Comparison of ENCODE assay signal across 10 cellular contexts in genomic region chr4:123299212-123299651, GRCh38.
DNase-seq lines count a peak whose midpoint lies in the region; TF ChIP-seq lines count a peak whose summit lies in the region.
"Had no signal": no experiment of that assay in that cellular context is flagged by ENCODE, and none has a peak within 500 bp of the region (broad histone marks: within the 10 kb centered on the region; RNA-seq: fewer than 3 reads in every experiment).

No MANE protein-coding gene starts in this region.

- DNase-seq in A673 (ENCODE audit: low spot score) (peak; percentile 65), breast epithelium (ENCODE audit: low spot score in 2 of 2) (no peak), iris pigment epithelial cell (ENCODE audit: low read depth) (peak; percentile 93), NCI-H2107 treated with DMSO at 0.1 percent for 48 hours (lab: John Stamatoyannopoulos, UW; ENCODE audit: unreplicated experiment) (no peak), DMS153 (lab: John Stamatoyannopoulos, UW) (no peak), NAMALWA (ENCODE audit: low spot score) (no peak), SHP77 treated with DMSO at 0.1 percent for 48 hours (lab: John Stamatoyannopoulos, UW) (no peak)
- DNase-seq: cortex of kidney, NCI-H2171 had no signal

- CTCF ChIA-PET in A673 (lab: Charles Lee), result no interaction called here

- no TSS peak for BruUV-seq in A673 (replicated peaks; lab: Mats Ljungman, UMichigan)

- TF ChIP-seq CTCF in A673 (conservative IDR thresholded peaks at IDR 0.05; ENCODE audit: low read depth, low read length), result no peak
- TF ChIP-seq CTCF in breast epithelium (IDR thresholded peaks at IDR 0.05), result no peak

- no peak overlapping the region for H3K27ac ChIP-seq in A673 (ENCODE audit: low read depth, low read length, poor library complexity, severe bottlenecking)
- peak overlapping the region; percentile 15 for H3K27ac ChIP-seq in KOPT-K1 (ENCODE audit: low read depth, low read length, poor library complexity, severe bottlenecking)
- H3K27ac ChIP-seq in breast epithelium, result peak overlapping the region; percentile 22 to 81

- no peak for TF ChIP-seq POLR2A in breast epithelium (IDR thresholded peaks at IDR 0.05)

- intact Hi-C loops in A673 (cut with micrococcal nuclease; ENCODE audit: unreplicated experiment) (no loop called here), breast epithelium (cut with DNase I; ENCODE audit: low total_unique reads) (no loop called here)

- POLR2A ChIA-PET in A673 (lab: Charles Lee; ENCODE audit: low non-redundant PET), result no interaction called here

- no peaks in the 10 kb centered on the region for H3K9me3 ChIP-seq in A673 (ENCODE audit: low read depth, low read length, poor library complexity, severe bottlenecking)
- no peaks in the 10 kb centered on the region for H3K9me3 ChIP-seq in KOPT-K1 (ENCODE audit: insufficient read depth, low read length, poor library complexity, severe bottlenecking)
- H3K9me3 ChIP-seq in breast epithelium, result no peaks in the 10 kb centered on the region

- H3K36me3 ChIP-seq in A673 (ENCODE audit: insufficient read depth, low read length, poor library complexity, severe bottlenecking) (no peaks in the 10 kb centered on the region), KOPT-K1 (ENCODE audit: insufficient read depth, low read length) (no peaks in the 10 kb centered on the region), breast epithelium (no peaks in the 10 kb centered on the region)

- no peak overlapping the region for H3K4me3 ChIP-seq in A673 (ENCODE audit: low read depth, low read length, poor library complexity, severe bottlenecking)
- no peak overlapping the region for H3K4me3 ChIP-seq in breast epithelium

- H3K4me1 ChIP-seq in A673 (ENCODE audit: insufficient read depth, low read length, poor library complexity, severe bottlenecking) (peaks cover 28% of the 10 kb centered on the region), breast epithelium (no peaks in the 10 kb centered on the region)

- no peaks in the 10 kb centered on the region for H3K27me3 ChIP-seq in A673 (replicated peaks; ENCODE audit: insufficient read depth, low read depth, low read length, poor library complexity)
- no peaks in the 10 kb centered on the region for H3K27me3 ChIP-seq in breast epithelium

Comparison
In these comparisons a context has a peak if more than half of its experiments do, and no peak if none do; other contexts are left out.
1. DNase-seq: peak in A673 (single experiment) and iris pigment epithelial cell (single experiment); none in breast epithelium (0 of 2), NCI-H2107 treated with DMSO at 0.1 percent for 48 hours (single experiment), DMS153 (single experiment), NAMALWA (single experiment) and SHP77 treated with DMSO at 0.1 percent for 48 hours (single experiment).